1 cellular context compared by ENCODE assay signal in genomic region chr19:34454685-34455084, GRCh38.
TF ChIP-seq lines count a peak whose summit lies in the region.

No MANE protein-coding gene starts in this region.

TF ChIP-seq in HEK293, 187 proteins besides CTCF, POLR2A, EP300 and RAD21 (continued from another document):
- TF ChIP-seq, protein P1, sequence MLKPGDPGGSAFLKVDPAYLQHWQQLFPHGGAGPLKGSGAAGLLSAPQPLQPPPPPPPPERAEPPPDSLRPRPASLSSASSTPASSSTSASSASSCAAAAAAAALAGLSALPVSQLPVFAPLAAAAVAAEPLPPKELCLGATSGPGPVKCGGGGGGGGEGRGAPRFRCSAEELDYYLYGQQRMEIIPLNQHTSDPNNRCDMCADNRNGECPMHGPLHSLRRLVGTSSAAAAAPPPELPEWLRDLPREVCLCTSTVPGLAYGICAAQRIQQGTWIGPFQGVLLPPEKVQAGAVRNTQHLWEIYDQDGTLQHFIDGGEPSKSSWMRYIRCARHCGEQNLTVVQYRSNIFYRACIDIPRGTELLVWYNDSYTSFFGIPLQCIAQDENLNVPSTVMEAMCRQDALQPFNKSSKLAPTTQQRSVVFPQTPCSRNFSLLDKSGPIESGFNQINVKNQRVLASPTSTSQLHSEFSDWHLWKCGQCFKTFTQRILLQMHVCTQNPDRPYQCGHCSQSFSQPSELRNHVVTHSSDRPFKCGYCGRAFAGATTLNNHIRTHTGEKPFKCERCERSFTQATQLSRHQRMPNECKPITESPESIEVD (tag by site-specific recombination; IDR thresholded peaks at IDR 0.05): peak; percentile 3; the same call in 1 of the 2 replicates
